ENCODE assay signal across 27 cellular contexts in genomic region chr6:112021911-112022310, GRCh38. TPM values are rescaled to one million over a fixed set of nuclear protein-coding genes. Genes with fewer than 3 reads are reported as not detected.
A peak's percentile ranks its signal among the peaks of the same experiment; 100 is the strongest.
DNase-seq lines count a peak whose midpoint lies in the region; ATAC-seq and TF ChIP-seq lines count a peak whose summit lies in the region.
"Had no signal": no experiment of that assay in that cellular context is flagged by ENCODE, and none has a peak within 500 bp of the region (broad histone marks: within the 10 kb centered on the region; RNA-seq: fewer than 3 reads in every experiment).

No MANE protein-coding gene starts in this region.

- DNase-seq in NCI-H1105 treated with DMSO at 0.1 percent for 48 hours (lab: John Stamatoyannopoulos, UW): peak; percentile 39
- DNase-seq in NCI-H1105 (lab: John Stamatoyannopoulos, UW): no peak
- DNase-seq in GM23338 (ENCODE audit: low spot score): no peak
- no peak for DNase-seq in mesothelial cell of epicardium (ENCODE audit: low spot score in 2 of 2, unreplicated experiment in 2 of 2)
- no peak for DNase-seq in smooth muscle cell (lab: John Stamatoyannopoulos, UW; ENCODE audit: unreplicated experiment)
- DNase-seq in UCSD-AML1 (lab: John Stamatoyannopoulos, UW; ENCODE audit: unreplicated experiment): no peak
- DNase-seq: 8988T, ACHN, BE2C, Calu3, GM23248, IMR-90, NCI-H1048, NCI-H1436, NCI-H187, NCI-H2081 treated with DMSO at 0.1 percent for 48 hours, NCI-H2171, NCI-H226, NCI-H510A, SIG-M5 had no signal

- H2AFZ ChIP-seq in GM23338: peak overlapping the region; percentile 56; the same call in 1 of the 2 replicates
- peak overlapping the region; percentile 18 for H2AFZ ChIP-seq in smooth muscle cell (ENCODE audit: low read depth)
- H2AFZ ChIP-seq: GM23248 had no signal

- H3K36me3 Mint-ChIP-seq in GM23338 (ENCODE audit: low read depth) (peaks cover 5% of the 10 kb centered on the region; the same call in 2 of the 3 replicates), mesothelial cell of epicardium (peaks cover 10% of the 10 kb centered on the region)
- H3K36me3 Mint-ChIP-seq: CD14-positive monocyte had no signal

- H3K4me1 Mint-ChIP-seq in GM23338 (0 out of 3 replicates have a peak, but pooled peaks cover 2% of the 10 kb centered on the region), mesothelial cell of epicardium (peaks cover 31% of the 10 kb centered on the region)
- H3K4me1 Mint-ChIP-seq: CD14-positive monocyte had no signal

- H3K9me3 ChIP-seq in smooth muscle cell (replicated peaks; ENCODE audit: low read depth): no peaks in the 10 kb centered on the region
- H3K9me3 ChIP-seq: BE2C, HAP-1 had no signal

- no peak overlapping the region for H3K9ac ChIP-seq in smooth muscle cell (ENCODE audit: low read depth)
- H3K9ac ChIP-seq: GM23248, KMS-11 had no signal

- no peaks in the 10 kb centered on the region for H3K27me3 ChIP-seq in GM23338 (ENCODE audit: insufficient read depth)
- H3K27me3 ChIP-seq in smooth muscle cell (ENCODE audit: low read depth): no peaks in the 10 kb centered on the region
- H3K27me3 ChIP-seq: BE2C had no signal

- H3F3A ChIP-seq in GM23338 (replicated peaks; ENCODE audit: low read depth) (no peaks in the 10 kb centered on the region), smooth muscle cell (ENCODE audit: low read depth) (no peaks in the 10 kb centered on the region)

- 88% methylated on average over 5 of the region's 5 CpGs for WGBS in smooth muscle cell (ENCODE audit: low lambda C conversion rate)

- H3K9me2 ChIP-seq in GM23338 (ENCODE audit: insufficient read depth): no peaks in the 10 kb centered on the region; the same call in 1 of the 2 replicates

- peaks cover 10% of the 10 kb centered on the region for H3K9me3 Mint-ChIP-seq in GM23338
- peaks cover 15% of the 10 kb centered on the region for H3K9me3 Mint-ChIP-seq in mesothelial cell of epicardium

- H3K4me1 ChIP-seq in GM23338 (ENCODE audit: insufficient read depth) (no peaks in the 10 kb centered on the region), smooth muscle cell (ENCODE audit: low read depth) (no peaks in the 10 kb centered on the region)
- H3K4me1 ChIP-seq: BE2C had no signal

- no peak overlapping the region for H3K4me3 Mint-ChIP-seq in GM23338
- H3K4me3 Mint-ChIP-seq in mesothelial cell of epicardium: no peak overlapping the region
- H3K4me3 Mint-ChIP-seq: CD14-positive monocyte had no signal

- TF ChIP-seq CTCF in GM23338 (conservative IDR thresholded peaks at IDR 0.05; ENCODE audit: low read depth in 2 of 2) (no peak), mesothelial cell of epicardium (IDR thresholded peaks at IDR 0.05; ENCODE audit: unreplicated experiment) (no peak), smooth muscle cell (IDR thresholded peaks at IDR 0.05; ENCODE audit: borderline replicate concordance, insufficient read depth, poor library complexity, severe bottlenecking) (no peak)

- ATAC-seq in GM23338: no peak
- no peak for ATAC-seq in HG03196 (IDR thresholded peaks at IDR 0.05; ENCODE audit: unreplicated experiment)

- H4K20me1 ChIP-seq in GM23338 (replicated peaks; ENCODE audit: insufficient read depth) (no peaks in the 10 kb centered on the region), smooth muscle cell (ENCODE audit: low read depth) (no peaks in the 10 kb centered on the region)

- no peaks in the 10 kb centered on the region for H3K27me3 Mint-ChIP-seq in GM23338 (ENCODE audit: insufficient read depth, low read depth, poor library complexity)
- H3K27me3 Mint-ChIP-seq in mesothelial cell of epicardium (ENCODE audit: low read depth): no peaks in the 10 kb centered on the region

- no peak overlapping the region for H3K4me3 ChIP-seq in GM23338
- H3K4me3 ChIP-seq in smooth muscle cell: no peak overlapping the region
- H3K4me3 ChIP-seq: GM23248, HAP-1, SK-N-MC had no signal

- H3K27ac Mint-ChIP-seq in GM23338: no peak overlapping the region
- peak overlapping the region; percentile 9 for H3K27ac Mint-ChIP-seq in mesothelial cell of epicardium
- H3K27ac Mint-ChIP-seq: CD14-positive monocyte had no signal

- H3K79me2 ChIP-seq in GM23338 (replicated peaks; ENCODE audit: insufficient read depth): no peaks in the 10 kb centered on the region
- no peaks in the 10 kb centered on the region for H3K79me2 ChIP-seq in smooth muscle cell (ENCODE audit: low read depth)

- no peak overlapping the region for H3K4me2 ChIP-seq in GM23338
- no peak overlapping the region for H3K4me2 ChIP-seq in smooth muscle cell
- H3K4me2 ChIP-seq: KMS-11 had no signal

- H3K36me3 ChIP-seq in GM23338 (ENCODE audit: insufficient read depth) (no peaks in the 10 kb centered on the region), smooth muscle cell (ENCODE audit: low read depth) (no peaks in the 10 kb centered on the region)
- H3K36me3 ChIP-seq: BE2C, HAP-1 had no signal

- H3K27ac ChIP-seq in GM23338 (ENCODE audit: low read depth): no peak overlapping the region
- no peak overlapping the region for H3K27ac ChIP-seq in smooth muscle cell (ENCODE audit: low read depth)
- H3K27ac ChIP-seq: GM23248, KMS-11, SK-N-MC had no signal

TF ChIP-seq in GM23338, 12 proteins besides CTCF, POLR2A, EP300 and RAD21 (continues in another document):
- no peak for TF ChIP-seq JUNB (IDR thresholded peaks at IDR 0.05; ENCODE audit: unreplicated experiment)
- no peak for TF ChIP-seq REST (IDR thresholded peaks at IDR 0.05; ENCODE audit: unreplicated experiment)
- TF ChIP-seq EZH2 (IDR thresholded peaks at IDR 0.05; ENCODE audit: low read depth, unreplicated experiment): no peak
- no peak for TF ChIP-seq ETS1 (IDR thresholded peaks at IDR 0.05)
- no peak for TF ChIP-seq NANOG (IDR thresholded peaks at IDR 0.05; ENCODE audit: borderline replicate concordance)
- no peak for TF ChIP-seq ZNF331 (CRISPR knock-in tag; IDR thresholded peaks at IDR 0.05; ENCODE audit: low read depth)
- no peak for TF ChIP-seq ZNF114 (CRISPR knock-in tag; IDR thresholded peaks at IDR 0.05)

RNA-seq across cellular contexts. Expression of gene CCN6, which starts 32.0 kb away (rescaled TPM):
- not detected in 2 replicates for total RNA-seq in GM23338 (2014; rRNA removed; shearing (Covaris generic))
- polyA plus RNA-seq in GM23338 (2016; fragmentation: Nextera tagmentation; extraction: Ambion mirVana) (0.65 and 0.73 TPM in 2 replicates), smooth muscle cell (0.07 and 0.23 TPM in 2 replicates)
- total RNA-seq in mesothelial cell of epicardium (not detected in 3 replicates), smooth muscle cell (not detected in 2 replicates)
- total RNA-seq: Calu3, Daoy, G401, GM23248, IMR-90 had no signal
- polyA plus RNA-seq: CD14-positive monocyte, IMR-90 had no signal
